8 cellular contexts compared by ENCODE assay signal in the genomic region with DNA sequence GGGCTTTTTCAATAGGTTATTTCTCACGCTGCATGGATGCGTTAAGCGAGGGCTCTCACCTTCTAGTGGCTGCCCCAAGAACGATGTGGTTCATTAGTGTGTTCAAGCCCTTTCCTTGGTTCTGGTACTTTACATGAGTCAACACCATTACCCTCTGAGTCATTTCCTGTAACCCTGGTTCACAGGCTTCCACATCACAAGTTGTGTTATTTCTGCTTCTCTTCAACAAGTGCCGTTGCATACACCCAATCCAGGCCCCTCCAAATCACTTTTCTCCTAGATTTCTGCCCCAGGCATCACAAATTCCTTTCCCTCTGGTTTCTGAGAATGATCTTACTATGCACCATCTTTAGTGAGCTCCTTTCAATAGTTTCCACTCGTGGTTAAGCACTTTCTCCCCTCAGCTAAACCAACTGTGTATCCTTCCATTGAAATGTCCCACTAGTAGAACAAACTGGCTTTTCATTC.
DNase-seq lines count a peak whose midpoint lies in the region; ATAC-seq and TF ChIP-seq lines count a peak whose summit lies in the region.

No MANE protein-coding gene starts in this region.

- H3K36me3 Mint-ChIP-seq in stimulated activated memory B cell treated with anti-CD40 and anti-IgM and Interleukin-4, amounts not matched to agents 10 μg/mL and 1 μg/mL and 100 μg/mL, for 72 hours = peaks cover under 1% of the 10 kb centered on the region

- H3K4me3 Mint-ChIP-seq in stimulated activated memory B cell treated with anti-CD40 and anti-IgM and Interleukin-4, amounts not matched to agents 10 μg/mL and 1 μg/mL and 100 μg/mL, for 72 hours = no peak overlapping the region

- H3K27ac Mint-ChIP-seq in stimulated activated memory B cell treated with anti-CD40 and anti-IgM and Interleukin-4, amounts not matched to agents 10 μg/mL and 1 μg/mL and 100 μg/mL, for 72 hours = peak overlapping the region; percentile 10

- H3K27me3 Mint-ChIP-seq in stimulated activated memory B cell treated with anti-CD40 and anti-IgM and Interleukin-4, amounts not matched to agents 10 μg/mL and 1 μg/mL and 100 μg/mL, for 72 hours = no peaks in the 10 kb centered on the region

- H3K4me1 Mint-ChIP-seq in stimulated activated memory B cell treated with anti-CD40 and anti-IgM and Interleukin-4, amounts not matched to agents 10 μg/mL and 1 μg/mL and 100 μg/mL, for 72 hours = peaks cover 15% of the 10 kb centered on the region

- DNase-seq in Daoy (ENCODE audit: low read depth) (peak; percentile 96), foreskin melanocyte (peak; percentile 100), left lobe of liver (ENCODE audit: low spot score) (no peak), HEK293T (ENCODE audit: extremely low spot score) (no peak)
- peak; percentile 41 for DNase-seq in activated CD4-positive, alpha-beta T cell treated with anti-CD3 and anti-CD28 coated beads for 48 hours

- POLR2A ChIA-PET in HEK293T (lab: Yijun Ruan, JAX) = no interaction called here

- no peaks in the 10 kb centered on the region for H3K9me3 Mint-ChIP-seq in stimulated activated memory B cell treated with anti-CD40 and anti-IgM and Interleukin-4, amounts not matched to agents 10 μg/mL and 1 μg/mL and 100 μg/mL, for 72 hours

- ATAC-seq in GM21360 (IDR thresholded peaks at IDR 0.05; ENCODE audit: unreplicated experiment) = peak; percentile 84
- peak; percentile 98 for ATAC-seq in HG03571 (IDR thresholded peaks at IDR 0.05; ENCODE audit: unreplicated experiment)
- ATAC-seq in stimulated activated memory B cell treated with anti-CD40 and anti-IgM and Interleukin-4, amounts not matched to agents 10 μg/mL and 1 μg/mL and 100 μg/mL, for 72 hours = peak; percentile 90
- ATAC-seq in left lobe of liver = no peak

- CTCF ChIA-PET in HEK293T (lab: Yijun Ruan, JAX) = no interaction called here

TF ChIP-seq in HEK293T, 16 proteins besides CTCF, POLR2A, EP300 and RAD21:
- TF ChIP-seq PKNOX1 (IDR thresholded peaks at IDR 0.05) = no peak
- TF ChIP-seq SUZ12 (IDR thresholded peaks at IDR 0.05) = no peak
- TF ChIP-seq ARNT (IDR thresholded peaks at IDR 0.05) = no peak
- TF ChIP-seq L3MBTL2 (conservative IDR thresholded peaks at IDR 0.05) = no peak
- TF ChIP-seq FOXK2 (IDR thresholded peaks at IDR 0.05) = no peak
- no peak for TF ChIP-seq CTBP1 (IDR thresholded peaks at IDR 0.05; ENCODE audit: borderline replicate concordance)
- no peak for TF ChIP-seq ELF4 (IDR thresholded peaks at IDR 0.05)

Comparison
In these comparisons a context has a peak if more than half of its experiments do, and no peak if none do; other contexts are left out.
1. DNase-seq: peak in Daoy (single experiment), activated CD4-positive, alpha-beta T cell treated with anti-CD3 and anti-CD28 coated beads for 48 hours (single experiment) and foreskin melanocyte (single experiment); none in left lobe of liver (single experiment) and HEK293T (single experiment).